In the genomic region with DNA sequence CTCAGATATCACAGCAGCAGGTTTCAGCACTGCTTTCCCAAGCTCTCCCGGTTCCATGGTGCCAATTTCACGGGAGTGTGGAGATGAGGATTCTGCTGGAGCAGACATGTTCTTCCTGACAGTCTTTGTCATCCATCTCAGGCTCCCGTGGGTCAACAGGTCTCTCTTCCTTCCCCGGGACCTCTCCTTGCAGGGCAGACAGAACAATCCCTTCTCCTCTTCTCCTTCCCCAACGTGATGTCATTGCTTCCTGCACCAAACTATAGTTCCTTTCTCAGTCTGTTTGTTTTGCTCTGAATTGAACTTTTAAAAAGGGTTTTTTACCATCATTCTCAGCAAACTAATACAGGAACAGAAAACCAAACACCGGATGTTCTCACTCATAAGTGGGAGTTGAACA, we compare ENCODE assay signal across 22 cellular contexts.
"Had no signal": no experiment of that assay in that cellular context is flagged by ENCODE, and none has a peak within 500 bp of the region (broad histone marks: within the 10 kb centered on the region; RNA-seq: fewer than 3 reads in every experiment).

No MANE protein-coding gene starts in this region.

- H3K27ac Mint-ChIP-seq: endodermal cell; natural killer cell treated with Interleukin-12 subunit alpha and Interleukin-12 subunit beta and Interleukin-15 and Interleukin-18, amount 100 ng/mL, for 72 hours; type B pancreatic cell had no signal

- H3K4me3 ChIP-seq: colonic mucosa, hepatocyte, mucosa of descending colon, ovary, right atrium auricular region, suprapubic skin, thyroid gland had no signal

- H3K27ac ChIP-seq: colonic mucosa, hepatocyte, ovary, right atrium auricular region, suprapubic skin, thyroid gland had no signal

- H3K27me3 ChIP-seq: colonic mucosa, hepatocyte, ovary, right atrium auricular region, thyroid gland had no signal

- H3K9me3 Mint-ChIP-seq: endodermal cell; natural killer cell treated with Interleukin-12 subunit alpha and Interleukin-12 subunit beta and Interleukin-15 and Interleukin-18, amount 100 ng/mL, for 72 hours had no signal

- H3K4me3 Mint-ChIP-seq: endodermal cell; natural killer cell treated with Interleukin-12 subunit alpha and Interleukin-12 subunit beta and Interleukin-15 and Interleukin-18, amount 100 ng/mL, for 72 hours; type B pancreatic cell had no signal

- H3K4me1 Mint-ChIP-seq: endodermal cell had no signal

- ATAC-seq: left colon; mucosa of descending colon; natural killer cell treated with Interleukin-12 subunit alpha and Interleukin-12 subunit beta and Interleukin-15 and Interleukin-18, amount 100 ng/mL, for 72 hours had no signal

- H3K36me3 Mint-ChIP-seq: natural killer cell treated with Interleukin-12 subunit alpha and Interleukin-12 subunit beta and Interleukin-15 and Interleukin-18, amount 100 ng/mL, for 72 hours; type B pancreatic cell had no signal

- DNase-seq: colonic mucosa; dermis blood vessel endothelial cell; effector CD4-positive, alpha-beta T cell; endodermal cell; erythroblast; foreskin melanocyte; head of caudate nucleus; kidney; left colon; mesendoderm; mucosa of descending colon; nucleus accumbens; ovary; small intestine; stimulated activated CD4-positive, alpha-beta T cell treated with anti-CD3 and anti-CD28 coated beads, Interleukin-12 subunit alpha, Interleukin-12 subunit beta, amount 100 ng/mL, for 4 hours; stimulated activated naive CD4-positive, alpha-beta T cell had no signal
